Comparison of ENCODE assay signal across 20 cellular contexts in the genomic region with DNA sequence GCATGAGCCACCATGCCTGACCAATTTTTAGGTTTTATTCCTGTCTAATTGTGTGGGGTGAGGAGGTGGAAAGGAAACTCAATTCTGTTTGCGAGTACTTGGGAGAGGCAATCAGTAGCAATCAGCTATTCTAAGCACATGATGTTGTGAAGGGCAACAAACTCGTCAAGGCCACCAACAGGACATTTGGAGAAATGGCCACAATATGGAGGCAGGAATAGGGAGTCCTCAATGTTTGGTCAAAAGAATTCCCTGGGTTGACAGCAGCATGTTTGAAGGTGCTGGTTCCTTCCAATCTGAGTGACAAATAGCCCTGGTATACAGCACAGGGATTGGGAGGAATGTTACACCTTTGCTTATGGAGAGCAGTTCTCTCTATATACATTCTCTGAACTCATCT. TPM values are rescaled to one million over a fixed set of nuclear protein-coding genes. Genes with fewer than 3 reads are reported as not detected.
DNase-seq lines count a peak whose midpoint lies in the region; ATAC-seq and TF ChIP-seq lines count a peak whose summit lies in the region.
"Had no signal": no experiment of that assay in that cellular context is flagged by ENCODE, and none has a peak within 500 bp of the region (broad histone marks: within the 10 kb centered on the region; RNA-seq: fewer than 3 reads in every experiment).

No MANE protein-coding gene starts in this region.

- H4K20me1 ChIP-seq in HCT116 (ENCODE audit: insufficient read depth), result no peaks in the 10 kb centered on the region

- no peaks in the 10 kb centered on the region for H3K79me1 ChIP-seq in mesendoderm (ENCODE audit: low read length)

- no peak for TF ChIP-seq CTCF in HCT116 (IDR thresholded peaks at IDR 0.05 in 2 of 3, conservative IDR thresholded peaks at IDR 0.05 in 1 of 3; ENCODE audit: borderline replicate concordance in 1 of 3, insufficient read depth in 1 of 3, low read depth in 2 of 3, low read length in 2 of 3)
- no peak for TF ChIP-seq CTCF in prostate gland (IDR thresholded peaks at IDR 0.05)

- H3K56ac ChIP-seq in mesendoderm (ENCODE audit: low read length), result no peak overlapping the region

- H3K9ac ChIP-seq in HCT116 (ENCODE audit: low read length) (no peak overlapping the region), mesendoderm (ENCODE audit: low read length) (no peak overlapping the region)

- H3K27me3 ChIP-seq in HCT116 (ENCODE audit: insufficient read depth, low read length) (no peaks in the 10 kb centered on the region), mesendoderm (ENCODE audit: insufficient read depth, low read length, poor library complexity) (no peaks in the 10 kb centered on the region), prostate gland (replicated peaks; ENCODE audit: insufficient read depth) (no peaks in the 10 kb centered on the region)

- H3K4me1 ChIP-seq in HCT116 (ENCODE audit: control insufficient read depth in 1 of 2, insufficient read depth in 2 of 2, low read length in 2 of 2) (no peaks in the 10 kb centered on the region), mesendoderm (ENCODE audit: control insufficient read depth, low read depth, low read length) (no peaks in the 10 kb centered on the region), prostate gland (replicated peaks) (no peaks in the 10 kb centered on the region)
- H3K4me1 ChIP-seq: HAP-1 had no signal

- H3K4ac ChIP-seq in mesendoderm (ENCODE audit: low read depth, low read length), result no peak overlapping the region

- CTCF ChIA-PET in HCT116 (lab: Charles Lee), result interaction anchor here (0.7 to 5.0 kb wide), 5 partner anchors 9 to 1138 kb away, joined by 4 to 32 read pairs (median 5); no protein-coding TSS in a partner anchor

- H4K5ac ChIP-seq in mesendoderm (ENCODE audit: low read length), result no peak overlapping the region

- H3K9me3 ChIP-seq in HCT116 (ENCODE audit: control insufficient read depth in 1 of 2, insufficient read depth in 1 of 2, low read depth in 1 of 2, low read length in 2 of 2) (no peaks in the 10 kb centered on the region), prostate gland (no peaks in the 10 kb centered on the region)
- H3K9me3 ChIP-seq: HAP-1 had no signal

- BruUV-seq in HCT116 (replicated peaks; lab: Mats Ljungman, UMichigan), result no TSS peak

- no peak overlapping the region for H2AFZ ChIP-seq in HCT116 (ENCODE audit: low read depth, low read length, poor library complexity, severe bottlenecking)

- H2BK15ac ChIP-seq in mesendoderm (replicated peaks; ENCODE audit: low read depth), result no peak overlapping the region

- TF ChIP-seq POLR2A in HCT116 (IDR thresholded peaks at IDR 0.05; ENCODE audit: borderline replicate concordance, extremely low read depth, insufficient read depth, insufficient read length) (no peak), prostate gland (IDR thresholded peaks at IDR 0.05) (no peak)

- DNase-seq in HCT116 (ENCODE audit: low read depth, low spot score) (peak; percentile 8), M059J (ENCODE audit: low read depth) (peak; percentile 8), SW480 (ENCODE audit: low spot score) (peak; percentile 4), mesendoderm (peak; percentile 62), prostate gland (ENCODE audit: low spot score) (no peak), NCI-H187 treated with DMSO at 0.1 percent for 48 hours (lab: John Stamatoyannopoulos, UW) (no peak)
- DNase-seq: DMS153, GOT3, NCI-H1105, NCI-H146, NCI-H2029, NCI-H2171, NCI-H226, NCI-H510A treated with DMSO at 0.1 percent for 48 hours, NCI-H774, SHP77, T-helper 9 cell had no signal

- H3K79me2 ChIP-seq in HCT116 (ENCODE audit: insufficient read depth, low read length) (no peaks in the 10 kb centered on the region), mesendoderm (ENCODE audit: control insufficient read depth, insufficient read depth, low read length) (no peaks in the 10 kb centered on the region)

- no peak overlapping the region for H3K4me3 ChIP-seq in HCT116 (replicated peaks in 1 of 2; ENCODE audit: low read depth in 1 of 2, low read length in 2 of 2)
- H3K4me3 ChIP-seq in mesendoderm (ENCODE audit: low read length), result no peak overlapping the region
- no peak overlapping the region for H3K4me3 ChIP-seq in prostate gland
- H3K4me3 ChIP-seq: HAP-1 had no signal

- no peak overlapping the region for H3K18ac ChIP-seq in mesendoderm (ENCODE audit: low read length)

- intact Hi-C loops in HCT116 (cut with micrococcal nuclease) (loop anchor here (5.0 kb wide), 1 partner anchor 933 kb away; no protein-coding TSS in a partner anchor), prostate gland (cut with DNase I) (loop anchor here (2.0 kb wide), 1 partner anchor 231 kb away; no protein-coding TSS in a partner anchor)

- H3K9me2 ChIP-seq in HCT116 (ENCODE audit: insufficient read depth), result no peaks in the 10 kb centered on the region; the same call in 1 of the 2 replicates

- no peak overlapping the region for H2AK5ac ChIP-seq in mesendoderm (ENCODE audit: low read length)

- no CpG with 5 or more reads among the region's 2 CpGs for WGBS in mesendoderm (ENCODE audit: extremely low coverage, insufficient coverage, low lambda C conversion rate)
- WGBS in prostate gland, result 93% methylated on average over 2 of the region's 2 CpGs

- ATAC-seq in HCT116 (peak; percentile 62), GM21423 (IDR thresholded peaks at IDR 0.05; ENCODE audit: unreplicated experiment) (no peak)

- POLR2A ChIA-PET in HCT116 (lab: Charles Lee), result no interaction called here

- TF ChIP-seq RAD21 in HCT116 (IDR thresholded peaks at IDR 0.05; ENCODE audit: low read depth), result 0 out of 2 replicates have a peak, but pooled peaks have one; percentile 2

- RAD21 ChIA-PET in HCT116 (lab: Charles Lee; ENCODE audit: low non-redundant PET in 1 of 2, low total read pairs in 2 of 2, uncharacterized antibody in 2 of 2, unreplicated experiment in 2 of 2), result no interaction called here

- H3K23ac ChIP-seq in mesendoderm (ENCODE audit: low read length), result no peak overlapping the region

- H3K4me2 ChIP-seq in HCT116 (ENCODE audit: low read length) (no peak overlapping the region), mesendoderm (ENCODE audit: low read length) (no peak overlapping the region)

- no peak overlapping the region for H2BK120ac ChIP-seq in mesendoderm (ENCODE audit: low read depth, low read length)

- H4K8ac ChIP-seq in mesendoderm (ENCODE audit: low read depth, low read length), result no peak overlapping the region

- H2BK5ac ChIP-seq in mesendoderm (ENCODE audit: low read length), result no peak overlapping the region

- no peak overlapping the region for H3K27ac ChIP-seq in HCT116 (ENCODE audit: low read depth, low read length)
- no peak overlapping the region for H3K27ac ChIP-seq in mesendoderm (ENCODE audit: low read depth, low read length)
- no peak overlapping the region for H3K27ac ChIP-seq in prostate gland
- H3K27ac ChIP-seq: RWPE1 had no signal

- no peaks in the 10 kb centered on the region for H3K36me3 ChIP-seq in HCT116 (ENCODE audit: control insufficient read depth in 1 of 2, insufficient read depth in 2 of 2, low read length in 2 of 2)
- no peaks in the 10 kb centered on the region for H3K36me3 ChIP-seq in mesendoderm (ENCODE audit: control insufficient read depth, insufficient read depth, low read length)
- no peaks in the 10 kb centered on the region for H3K36me3 ChIP-seq in prostate gland
- H3K36me3 ChIP-seq: HAP-1 had no signal

TF ChIP-seq in HCT116, 20 proteins besides CTCF, POLR2A, EP300 and RAD21:
- TF ChIP-seq ZNF274 (IDR thresholded peaks at IDR 0.05; ENCODE audit: low read depth, low read length) (no peak), EZH2 (IDR thresholded peaks at IDR 0.05) (no peak), TCF7L2 (IDR thresholded peaks at IDR 0.05; ENCODE audit: borderline replicate concordance, extremely low read depth, insufficient read depth, insufficient read length) (no peak), SP1 (IDR thresholded peaks at IDR 0.05; ENCODE audit: low read depth) (no peak), CBX3 (IDR thresholded peaks at IDR 0.05; ENCODE audit: low read depth) (no peak), YY1 (IDR thresholded peaks at IDR 0.05; ENCODE audit: extremely low read depth, insufficient replicate concordance, low read depth, low read length) (no peak)
- TF ChIP-seq, protein P1, sequence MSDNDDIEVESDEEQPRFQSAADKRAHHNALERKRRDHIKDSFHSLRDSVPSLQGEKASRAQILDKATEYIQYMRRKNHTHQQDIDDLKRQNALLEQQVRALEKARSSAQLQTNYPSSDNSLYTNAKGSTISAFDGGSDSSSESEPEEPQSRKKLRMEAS (IDR thresholded peaks at IDR 0.05), result no peak
- TF ChIP-seq, protein P2, sequence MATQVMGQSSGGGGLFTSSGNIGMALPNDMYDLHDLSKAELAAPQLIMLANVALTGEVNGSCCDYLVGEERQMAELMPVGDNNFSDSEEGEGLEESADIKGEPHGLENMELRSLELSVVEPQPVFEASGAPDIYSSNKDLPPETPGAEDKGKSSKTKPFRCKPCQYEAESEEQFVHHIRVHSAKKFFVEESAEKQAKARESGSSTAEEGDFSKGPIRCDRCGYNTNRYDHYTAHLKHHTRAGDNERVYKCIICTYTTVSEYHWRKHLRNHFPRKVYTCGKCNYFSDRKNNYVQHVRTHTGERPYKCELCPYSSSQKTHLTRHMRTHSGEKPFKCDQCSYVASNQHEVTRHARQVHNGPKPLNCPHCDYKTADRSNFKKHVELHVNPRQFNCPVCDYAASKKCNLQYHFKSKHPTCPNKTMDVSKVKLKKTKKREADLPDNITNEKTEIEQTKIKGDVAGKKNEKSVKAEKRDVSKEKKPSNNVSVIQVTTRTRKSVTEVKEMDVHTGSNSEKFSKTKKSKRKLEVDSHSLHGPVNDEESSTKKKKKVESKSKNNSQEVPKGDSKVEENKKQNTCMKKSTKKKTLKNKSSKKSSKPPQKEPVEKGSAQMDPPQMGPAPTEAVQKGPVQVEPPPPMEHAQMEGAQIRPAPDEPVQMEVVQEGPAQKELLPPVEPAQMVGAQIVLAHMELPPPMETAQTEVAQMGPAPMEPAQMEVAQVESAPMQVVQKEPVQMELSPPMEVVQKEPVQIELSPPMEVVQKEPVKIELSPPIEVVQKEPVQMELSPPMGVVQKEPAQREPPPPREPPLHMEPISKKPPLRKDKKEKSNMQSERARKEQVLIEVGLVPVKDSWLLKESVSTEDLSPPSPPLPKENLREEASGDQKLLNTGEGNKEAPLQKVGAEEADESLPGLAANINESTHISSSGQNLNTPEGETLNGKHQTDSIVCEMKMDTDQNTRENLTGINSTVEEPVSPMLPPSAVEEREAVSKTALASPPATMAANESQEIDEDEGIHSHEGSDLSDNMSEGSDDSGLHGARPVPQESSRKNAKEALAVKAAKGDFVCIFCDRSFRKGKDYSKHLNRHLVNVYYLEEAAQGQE (IDR thresholded peaks at IDR 0.05; ENCODE audit: low read depth), result no peak
TF ChIP-seq in HCT116: peak in this region for 0.

RNA-seq across cellular contexts. Expression of a gene that starts 32.7 kb away (rescaled TPM):
- total RNA-seq in HCT116 (2021; ENCODE audit: unreplicated experiment) (0.17 TPM), prostate gland (1 to 10 TPM; 2.8 to 3.1 TPM)
- polyA plus RNA-seq in HCT116 (2012), result not detected in 2 replicates
- 0.02 TPM in 1 of 2 replicates, not detected in the other for total RNA-seq in M059J (2014; rRNA removed; shearing (Covaris generic))
- 25.0 TPM for polyA plus RNA-seq in mesendoderm (2013, experiment 1 of 2)
- polyA plus RNA-seq in mesendoderm (2013, experiment 2 of 2), result 27.8 TPM

Comparison
In these comparisons a context has a peak if more than half of its experiments do, and no peak if none do; other contexts are left out.
1. DNase-seq: peak in HCT116 (single experiment), M059J (single experiment), SW480 (single experiment) and mesendoderm (single experiment); none in prostate gland (single experiment) and NCI-H187 treated with DMSO at 0.1 percent for 48 hours (single experiment).